13 cellular contexts compared by ENCODE assay signal in the genomic region with DNA sequence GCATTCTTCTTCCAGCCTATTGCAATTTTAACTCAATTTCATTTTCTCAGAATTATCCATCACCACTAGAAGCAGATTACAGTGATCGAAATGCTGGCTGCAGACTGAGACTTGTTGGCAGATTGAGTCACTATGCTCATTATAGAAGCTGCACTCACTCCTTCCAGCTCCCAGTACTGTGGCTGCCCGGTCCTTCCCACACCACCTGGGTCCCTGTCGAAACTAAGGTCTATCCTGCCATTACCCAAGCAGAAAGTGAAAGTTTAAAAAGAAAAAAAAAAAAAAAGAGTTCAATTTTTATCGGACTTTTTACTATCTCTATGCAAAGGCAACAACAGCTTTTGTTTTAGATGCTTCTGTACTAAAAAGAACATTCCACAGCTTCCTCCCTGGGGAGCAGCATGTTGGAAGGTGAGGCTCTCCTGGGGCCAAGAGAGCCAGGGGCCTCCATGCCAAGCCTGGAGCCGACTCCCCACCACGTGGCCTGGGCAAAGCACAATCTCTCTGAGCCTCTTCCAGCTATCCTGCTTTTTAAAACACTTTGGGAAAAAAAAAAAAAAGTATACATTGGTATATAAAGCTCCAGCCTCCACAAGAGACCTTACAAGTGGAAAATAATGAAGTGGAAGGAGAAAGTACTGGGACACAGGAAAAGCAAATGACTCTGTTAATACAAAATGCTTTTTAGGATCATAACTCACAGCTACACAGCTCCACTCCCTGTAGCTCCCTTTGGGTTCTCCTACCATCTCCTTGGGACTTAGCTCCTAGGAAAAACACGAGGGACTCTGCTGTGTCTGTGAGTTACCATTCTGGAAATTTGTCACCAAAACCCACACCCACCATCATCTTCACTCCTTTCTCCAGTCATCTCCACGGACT.
DNase-seq lines count a peak whose midpoint lies in the region; ATAC-seq and TF ChIP-seq lines count a peak whose summit lies in the region.
"Had no signal": no experiment of that assay in that cellular context is flagged by ENCODE, and none has a peak within 500 bp of the region (broad histone marks: within the 10 kb centered on the region; RNA-seq: fewer than 3 reads in every experiment).

No MANE protein-coding gene starts in this region.

- TF ChIP-seq POLR2A in breast epithelium (IDR thresholded peaks at IDR 0.05): no peak

- H3K9ac ChIP-seq in skeletal muscle satellite cell (ENCODE audit: low read depth, low read length): peak overlapping the region; percentile 52

- peaks cover 5 to 7% of the 10 kb centered on the region in 2 donors for H3K4me1 ChIP-seq in breast epithelium
- peaks cover 25% of the 10 kb centered on the region for H3K4me1 ChIP-seq in skeletal muscle satellite cell (ENCODE audit: control insufficient read depth, insufficient read depth, low read length)

- peaks cover 12% of the 10 kb centered on the region for H3K36me3 ChIP-seq in breast epithelium
- peaks cover 36% of the 10 kb centered on the region for H3K36me3 ChIP-seq in skeletal muscle satellite cell (ENCODE audit: insufficient read depth, low read length)

- H3K4me3 ChIP-seq in breast epithelium: no peak overlapping the region
- H3K4me3 ChIP-seq in skeletal muscle satellite cell (ENCODE audit: low read length): no peak overlapping the region

- DNase-seq in G401 (ENCODE audit: low spot score) (peak; percentile 26), breast epithelium (ENCODE audit: low spot score in 2 of 2) (peak in 1 of 2 donors; percentile 48), left ventricle myocardium superior (peak; percentile 52), DMS 273 (lab: John Stamatoyannopoulos, UW; ENCODE audit: unreplicated experiment) (no peak)
- DNase-seq in stimulated activated CD4-positive, alpha-beta T cell treated with anti-CD3 and anti-CD28 coated beads, Interleukin-2, amount 100 ng/mL, for 24 hours: no peak
- DNase-seq: activated CD4-positive, alpha-beta T cell treated with anti-CD3 and anti-CD28 coated beads, Interleukin-2, amount 10 ng/mL, durations not matched to agents 7 days and 5 days; activated naive CD4-positive, alpha-beta T cell treated with Interleukin-2 at 50 U/mL for 16 hours; CD4-positive, alpha-beta T cell; stimulated activated CD4-positive, alpha-beta T cell treated with anti-CD3 and anti-CD28 coated beads, Interleukin-12 subunit alpha, Interleukin-12 subunit beta, amount 100 ng/mL, for 4 hours had no signal

- no peak for TF ChIP-seq CTCF in breast epithelium (IDR thresholded peaks at IDR 0.05)

- in situ Hi-C loops in G401 (cut with HindIII; ENCODE audit: low sequenced_read_pairs): no loop called here

- intact Hi-C loops in breast epithelium (cut with DNase I; ENCODE audit: low total_unique reads): no loop called here
- intact Hi-C loops in left ventricle myocardium superior (cut with micrococcal nuclease): no loop called here

- peak overlapping the region; percentile 56 to 74 for H3K27ac ChIP-seq in breast epithelium

- peak overlapping the region; percentile 66 for H3K4me2 ChIP-seq in skeletal muscle satellite cell (ENCODE audit: low read length)

- H3K9me3 ChIP-seq in breast epithelium (no peaks in the 10 kb centered on the region), skeletal muscle satellite cell (replicated peaks; ENCODE audit: low read length) (no peaks in the 10 kb centered on the region)

- H3K27me3 ChIP-seq in breast epithelium: no peaks in the 10 kb centered on the region
- no peaks in the 10 kb centered on the region for H3K27me3 ChIP-seq in skeletal muscle satellite cell (ENCODE audit: control insufficient read depth, insufficient read depth, low read length)

- ATAC-seq in left ventricle myocardium superior (peak; percentile 84), HG03196 (IDR thresholded peaks at IDR 0.05; ENCODE audit: unreplicated experiment) (no peak), GM19463 (IDR thresholded peaks at IDR 0.05; ENCODE audit: unreplicated experiment) (no peak)
- ATAC-seq: stimulated activated memory B cell treated with anti-CD40 and anti-IgM and Interleukin-4, amounts not matched to agents 10 μg/mL and 1 μg/mL and 100 μg/mL, for 72 hours had no signal

Comparison
In these comparisons a context has a peak if more than half of its experiments do, and no peak if none do; other contexts are left out.
1. DNase-seq: peak in G401 (single experiment) and left ventricle myocardium superior (single experiment); none in DMS 273 (single experiment) and stimulated activated CD4-positive, alpha-beta T cell treated with anti-CD3 and anti-CD28 coated beads, Interleukin-2, amount 100 ng/mL, for 24 hours (0 of 2).